In the genomic region with DNA sequence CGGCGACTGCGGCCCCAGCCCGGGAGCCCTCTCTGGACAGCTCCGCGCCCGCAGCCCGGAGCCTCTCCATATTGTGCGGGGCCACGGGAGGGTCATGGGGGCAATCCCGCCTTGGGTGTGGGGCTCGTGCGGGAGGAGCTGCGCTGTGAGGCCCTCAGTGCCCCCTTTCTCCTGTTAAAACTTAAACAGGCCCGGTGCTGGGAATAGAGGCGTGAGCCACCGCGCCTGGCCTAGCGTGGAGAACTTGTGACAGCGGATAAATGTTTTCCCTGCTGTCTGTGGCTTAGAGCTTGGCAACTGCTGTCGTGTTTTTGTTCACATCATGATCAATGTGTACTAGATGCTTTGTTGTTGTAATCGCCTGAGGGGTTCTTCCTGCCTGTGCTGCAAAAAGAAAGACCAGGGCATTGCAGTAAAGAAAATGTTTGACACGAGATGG, we compare ENCODE assay signal across 1 cellular context.
TF ChIP-seq lines count a peak whose summit lies in the region.

No MANE protein-coding gene starts in this region.

TF ChIP-seq in HepG2, 621 proteins besides CTCF, POLR2A, EP300 and RAD21:
- TF ChIP-seq TAF15 (IDR thresholded peaks at IDR 0.05; ENCODE audit: low read depth, low read length, poor library complexity, severe bottlenecking), result no peak
- TF ChIP-seq YEATS4 (CRISPR knock-in tag; IDR thresholded peaks at IDR 0.05; ENCODE audit: borderline replicate concordance), result 0 out of 2 replicates have a peak, but pooled peaks have one; percentile 14
- peak; percentile 9; the same call in 1 of the 2 replicates for TF ChIP-seq ZBTB38 (CRISPR knock-in tag; IDR thresholded peaks at IDR 0.05)
- TF ChIP-seq, protein P1, sequence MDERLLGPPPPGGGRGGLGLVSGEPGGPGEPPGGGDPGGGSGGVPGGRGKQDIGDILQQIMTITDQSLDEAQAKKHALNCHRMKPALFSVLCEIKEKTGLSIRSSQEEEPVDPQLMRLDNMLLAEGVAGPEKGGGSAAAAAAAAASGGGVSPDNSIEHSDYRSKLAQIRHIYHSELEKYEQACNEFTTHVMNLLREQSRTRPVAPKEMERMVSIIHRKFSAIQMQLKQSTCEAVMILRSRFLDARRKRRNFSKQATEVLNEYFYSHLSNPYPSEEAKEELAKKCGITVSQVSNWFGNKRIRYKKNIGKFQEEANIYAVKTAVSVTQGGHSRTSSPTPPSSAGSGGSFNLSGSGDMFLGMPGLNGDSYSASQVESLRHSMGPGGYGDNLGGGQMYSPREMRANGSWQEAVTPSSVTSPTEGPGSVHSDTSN (CRISPR knock-in tag; IDR thresholded peaks at IDR 0.05), result no peak
- TF ChIP-seq, protein P2, sequence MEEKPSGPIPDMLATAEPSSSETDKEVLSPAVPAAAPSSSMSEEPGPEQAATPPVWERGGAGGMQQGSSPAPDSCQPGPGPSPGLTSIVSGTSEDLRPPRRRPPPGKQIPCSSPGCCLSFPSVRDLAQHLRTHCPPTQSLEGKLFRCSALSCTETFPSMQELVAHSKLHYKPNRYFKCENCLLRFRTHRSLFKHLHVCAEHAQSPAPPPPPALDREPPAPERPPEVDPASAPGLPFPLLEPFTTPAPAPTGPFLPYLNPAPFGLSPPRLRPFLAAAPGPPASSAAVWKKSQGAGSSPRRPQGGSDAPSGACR (CRISPR knock-in tag; IDR thresholded peaks at IDR 0.05), result no peak
- peak; percentile 71; the same call in 1 of the 2 replicates for TF ChIP-seq ZNF44 (CRISPR knock-in tag; IDR thresholded peaks at IDR 0.05)
- TF ChIP-seq, protein P3, sequence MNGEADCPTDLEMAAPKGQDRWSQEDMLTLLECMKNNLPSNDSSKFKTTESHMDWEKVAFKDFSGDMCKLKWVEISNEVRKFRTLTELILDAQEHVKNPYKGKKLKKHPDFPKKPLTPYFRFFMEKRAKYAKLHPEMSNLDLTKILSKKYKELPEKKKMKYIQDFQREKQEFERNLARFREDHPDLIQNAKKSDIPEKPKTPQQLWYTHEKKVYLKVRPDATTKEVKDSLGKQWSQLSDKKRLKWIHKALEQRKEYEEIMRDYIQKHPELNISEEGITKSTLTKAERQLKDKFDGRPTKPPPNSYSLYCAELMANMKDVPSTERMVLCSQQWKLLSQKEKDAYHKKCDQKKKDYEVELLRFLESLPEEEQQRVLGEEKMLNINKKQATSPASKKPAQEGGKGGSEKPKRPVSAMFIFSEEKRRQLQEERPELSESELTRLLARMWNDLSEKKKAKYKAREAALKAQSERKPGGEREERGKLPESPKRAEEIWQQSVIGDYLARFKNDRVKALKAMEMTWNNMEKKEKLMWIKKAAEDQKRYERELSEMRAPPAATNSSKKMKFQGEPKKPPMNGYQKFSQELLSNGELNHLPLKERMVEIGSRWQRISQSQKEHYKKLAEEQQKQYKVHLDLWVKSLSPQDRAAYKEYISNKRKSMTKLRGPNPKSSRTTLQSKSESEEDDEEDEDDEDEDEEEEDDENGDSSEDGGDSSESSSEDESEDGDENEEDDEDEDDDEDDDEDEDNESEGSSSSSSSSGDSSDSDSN (CRISPR knock-in tag; IDR thresholded peaks at IDR 0.05), result peak; percentile 28; the same call in 1 of the 2 replicates
- no peak for TF ChIP-seq THYN1 (CRISPR knock-in tag; IDR thresholded peaks at IDR 0.05; ENCODE audit: borderline replicate concordance, low read depth)
